2 cellular contexts compared by ENCODE assay signal in the genomic region with DNA sequence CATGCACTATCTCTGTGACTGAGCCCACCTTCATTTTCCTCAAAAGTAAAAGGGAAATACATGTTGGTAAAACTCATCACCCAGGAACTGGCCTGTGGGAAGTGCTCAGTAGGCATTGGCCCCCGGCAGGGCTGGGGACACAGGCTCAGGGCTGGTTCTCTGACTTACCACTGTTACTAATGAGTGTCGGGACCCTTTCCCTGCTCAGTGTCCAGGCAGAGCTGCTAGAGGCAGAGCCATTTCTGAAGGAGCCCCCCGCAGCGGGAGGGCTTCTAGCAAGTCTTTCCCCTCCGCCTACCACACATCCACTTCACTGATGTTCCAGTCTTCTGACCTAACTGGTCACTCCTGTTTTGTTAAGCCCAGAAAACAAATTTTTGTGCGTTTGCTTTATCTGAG.
TF ChIP-seq lines count a peak whose summit lies in the region.

No MANE protein-coding gene starts in this region.

TF ChIP-seq in GM12878, 131 proteins besides CTCF, POLR2A, EP300 and RAD21 (continued from another document):
- TF ChIP-seq, protein P1, sequence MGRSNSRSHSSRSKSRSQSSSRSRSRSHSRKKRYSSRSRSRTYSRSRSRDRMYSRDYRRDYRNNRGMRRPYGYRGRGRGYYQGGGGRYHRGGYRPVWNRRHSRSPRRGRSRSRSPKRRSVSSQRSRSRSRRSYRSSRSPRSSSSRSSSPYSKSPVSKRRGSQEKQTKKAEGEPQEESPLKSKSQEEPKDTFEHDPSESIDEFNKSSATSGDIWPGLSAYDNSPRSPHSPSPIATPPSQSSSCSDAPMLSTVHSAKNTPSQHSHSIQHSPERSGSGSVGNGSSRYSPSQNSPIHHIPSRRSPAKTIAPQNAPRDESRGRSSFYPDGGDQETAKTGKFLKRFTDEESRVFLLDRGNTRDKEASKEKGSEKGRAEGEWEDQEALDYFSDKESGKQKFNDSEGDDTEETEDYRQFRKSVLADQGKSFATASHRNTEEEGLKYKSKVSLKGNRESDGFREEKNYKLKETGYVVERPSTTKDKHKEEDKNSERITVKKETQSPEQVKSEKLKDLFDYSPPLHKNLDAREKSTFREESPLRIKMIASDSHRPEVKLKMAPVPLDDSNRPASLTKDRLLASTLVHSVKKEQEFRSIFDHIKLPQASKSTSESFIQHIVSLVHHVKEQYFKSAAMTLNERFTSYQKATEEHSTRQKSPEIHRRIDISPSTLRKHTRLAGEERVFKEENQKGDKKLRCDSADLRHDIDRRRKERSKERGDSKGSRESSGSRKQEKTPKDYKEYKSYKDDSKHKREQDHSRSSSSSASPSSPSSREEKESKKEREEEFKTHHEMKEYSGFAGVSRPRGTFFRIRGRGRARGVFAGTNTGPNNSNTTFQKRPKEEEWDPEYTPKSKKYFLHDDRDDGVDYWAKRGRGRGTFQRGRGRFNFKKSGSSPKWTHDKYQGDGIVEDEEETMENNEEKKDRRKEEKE (IDR thresholded peaks at IDR 0.05) = no peak
- no peak for TF ChIP-seq EGR1 (IDR thresholded peaks at IDR 0.05; ENCODE audit: borderline replicate concordance in 1 of 2, low read depth in 2 of 2, low read length in 2 of 2)
- no peak for TF ChIP-seq MTA2 (IDR thresholded peaks at IDR 0.05; ENCODE audit: low read depth)
- TF ChIP-seq GABPA (IDR thresholded peaks at IDR 0.05; ENCODE audit: low read depth) = no peak
- TF ChIP-seq HDAC2 (IDR thresholded peaks at IDR 0.05) = no peak
- TF ChIP-seq EED (IDR thresholded peaks at IDR 0.05; ENCODE audit: low read depth) = no peak
- no peak for TF ChIP-seq ATF7 (IDR thresholded peaks at IDR 0.05; ENCODE audit: low read depth)
- no peak for TF ChIP-seq WRNIP1 (IDR thresholded peaks at IDR 0.05; ENCODE audit: borderline replicate concordance, low read depth, low read length)
- no peak for TF ChIP-seq NR2F1 (conservative IDR thresholded peaks at IDR 0.05)
- TF ChIP-seq ZNF24 (IDR thresholded peaks at IDR 0.05) = no peak
- TF ChIP-seq, protein P2, sequence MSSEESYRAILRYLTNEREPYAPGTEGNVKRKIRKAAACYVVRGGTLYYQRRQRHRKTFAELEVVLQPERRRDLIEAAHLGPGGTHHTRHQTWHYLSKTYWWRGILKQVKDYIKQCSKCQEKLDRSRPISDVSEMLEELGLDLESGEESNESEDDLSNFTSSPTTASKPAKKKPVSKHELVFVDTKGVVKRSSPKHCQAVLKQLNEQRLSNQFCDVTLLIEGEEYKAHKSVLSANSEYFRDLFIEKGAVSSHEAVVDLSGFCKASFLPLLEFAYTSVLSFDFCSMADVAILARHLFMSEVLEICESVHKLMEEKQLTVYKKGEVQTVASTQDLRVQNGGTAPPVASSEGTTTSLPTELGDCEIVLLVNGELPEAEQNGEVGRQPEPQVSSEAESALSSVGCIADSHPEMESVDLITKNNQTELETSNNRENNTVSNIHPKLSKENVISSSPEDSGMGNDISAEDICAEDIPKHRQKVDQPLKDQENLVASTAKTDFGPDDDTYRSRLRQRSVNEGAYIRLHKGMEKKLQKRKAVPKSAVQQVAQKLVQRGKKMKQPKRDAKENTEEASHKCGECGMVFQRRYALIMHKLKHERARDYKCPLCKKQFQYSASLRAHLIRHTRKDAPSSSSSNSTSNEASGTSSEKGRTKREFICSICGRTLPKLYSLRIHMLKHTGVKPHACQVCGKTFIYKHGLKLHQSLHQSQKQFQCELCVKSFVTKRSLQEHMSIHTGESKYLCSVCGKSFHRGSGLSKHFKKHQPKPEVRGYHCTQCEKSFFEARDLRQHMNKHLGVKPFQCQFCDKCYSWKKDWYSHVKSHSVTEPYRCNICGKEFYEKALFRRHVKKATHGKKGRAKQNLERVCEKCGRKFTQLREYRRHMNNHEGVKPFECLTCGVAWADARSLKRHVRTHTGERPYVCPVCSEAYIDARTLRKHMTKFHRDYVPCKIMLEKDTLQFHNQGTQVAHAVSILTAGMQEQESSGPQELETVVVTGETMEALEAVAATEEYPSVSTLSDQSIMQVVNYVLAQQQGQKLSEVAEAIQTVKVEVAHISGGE (CRISPR knock-in tag; IDR thresholded peaks at IDR 0.05) = no peak

TF ChIP-seq in neural cell, 6 proteins besides CTCF, POLR2A, EP300 and RAD21 (continued from another document):
- TF ChIP-seq, protein P3, sequence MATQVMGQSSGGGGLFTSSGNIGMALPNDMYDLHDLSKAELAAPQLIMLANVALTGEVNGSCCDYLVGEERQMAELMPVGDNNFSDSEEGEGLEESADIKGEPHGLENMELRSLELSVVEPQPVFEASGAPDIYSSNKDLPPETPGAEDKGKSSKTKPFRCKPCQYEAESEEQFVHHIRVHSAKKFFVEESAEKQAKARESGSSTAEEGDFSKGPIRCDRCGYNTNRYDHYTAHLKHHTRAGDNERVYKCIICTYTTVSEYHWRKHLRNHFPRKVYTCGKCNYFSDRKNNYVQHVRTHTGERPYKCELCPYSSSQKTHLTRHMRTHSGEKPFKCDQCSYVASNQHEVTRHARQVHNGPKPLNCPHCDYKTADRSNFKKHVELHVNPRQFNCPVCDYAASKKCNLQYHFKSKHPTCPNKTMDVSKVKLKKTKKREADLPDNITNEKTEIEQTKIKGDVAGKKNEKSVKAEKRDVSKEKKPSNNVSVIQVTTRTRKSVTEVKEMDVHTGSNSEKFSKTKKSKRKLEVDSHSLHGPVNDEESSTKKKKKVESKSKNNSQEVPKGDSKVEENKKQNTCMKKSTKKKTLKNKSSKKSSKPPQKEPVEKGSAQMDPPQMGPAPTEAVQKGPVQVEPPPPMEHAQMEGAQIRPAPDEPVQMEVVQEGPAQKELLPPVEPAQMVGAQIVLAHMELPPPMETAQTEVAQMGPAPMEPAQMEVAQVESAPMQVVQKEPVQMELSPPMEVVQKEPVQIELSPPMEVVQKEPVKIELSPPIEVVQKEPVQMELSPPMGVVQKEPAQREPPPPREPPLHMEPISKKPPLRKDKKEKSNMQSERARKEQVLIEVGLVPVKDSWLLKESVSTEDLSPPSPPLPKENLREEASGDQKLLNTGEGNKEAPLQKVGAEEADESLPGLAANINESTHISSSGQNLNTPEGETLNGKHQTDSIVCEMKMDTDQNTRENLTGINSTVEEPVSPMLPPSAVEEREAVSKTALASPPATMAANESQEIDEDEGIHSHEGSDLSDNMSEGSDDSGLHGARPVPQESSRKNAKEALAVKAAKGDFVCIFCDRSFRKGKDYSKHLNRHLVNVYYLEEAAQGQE (IDR thresholded peaks at IDR 0.05; ENCODE audit: borderline replicate concordance) = no peak
- no peak for TF ChIP-seq EZH2 (IDR thresholded peaks at IDR 0.05; ENCODE audit: borderline replicate concordance, insufficient read depth, low read length, poor library complexity, severe bottlenecking)
- no peak for TF ChIP-seq POLR2AphosphoS5 (IDR thresholded peaks at IDR 0.05)
